Comparison of ENCODE assay signal across 1 cellular context in genomic region chr3:48661501-48662139, GRCh38.
TF ChIP-seq lines count a peak whose summit lies in the region.

No MANE protein-coding gene starts in this region.

TF ChIP-seq in HepG2, 621 proteins besides CTCF, POLR2A, EP300 and RAD21 (continued from another document and continues in another):
- TF ChIP-seq RNF219 (CRISPR knock-in tag; IDR thresholded peaks at IDR 0.05) (peak; percentile 100), FIP1L1 (IDR thresholded peaks at IDR 0.05; ENCODE audit: borderline replicate concordance, insufficient read depth, low read depth, low read length) (no peak), HDAC2 (CRISPR knock-in tag; IDR thresholded peaks at IDR 0.05) (peak; percentile 99), ISL2 (CRISPR knock-in tag; IDR thresholded peaks at IDR 0.05) (peak; percentile 99), PAX8 (CRISPR knock-in tag; IDR thresholded peaks at IDR 0.05; ENCODE audit: borderline replicate concordance) (peak; percentile 100), ZHX1 (CRISPR knock-in tag; IDR thresholded peaks at IDR 0.05; ENCODE audit: low read depth) (peak; percentile 99), CBX1 (IDR thresholded peaks at IDR 0.05; ENCODE audit: low read depth) (peak; percentile 58), ARNT2 (CRISPR knock-in tag; IDR thresholded peaks at IDR 0.05; ENCODE audit: low read depth) (peak; percentile 100), MAZ (IDR thresholded peaks at IDR 0.05; ENCODE audit: borderline replicate concordance, low read depth, low read length) (0 out of 2 replicates have a peak, but pooled peaks have one; percentile 23), MAZ (CRISPR knock-in tag; IDR thresholded peaks at IDR 0.05; ENCODE audit: low read depth) (peak; percentile 100), HMGA1 (CRISPR knock-in tag; conservative IDR thresholded peaks at IDR 0.05) (no peak), NR0B2 (CRISPR knock-in tag; IDR thresholded peaks at IDR 0.05) (peak; percentile 100), ETV6 (CRISPR knock-in tag; conservative IDR thresholded peaks at IDR 0.05) (peak; percentile 100), NKX3-1 (CRISPR knock-in tag; IDR thresholded peaks at IDR 0.05) (peak; percentile 100), CEBPG (CRISPR knock-in tag; IDR thresholded peaks at IDR 0.05) (peak; percentile 78), BHLHE40 (IDR thresholded peaks at IDR 0.05; ENCODE audit: low read length) (no peak), ZBTB3 (CRISPR knock-in tag; IDR thresholded peaks at IDR 0.05; ENCODE audit: borderline replicate concordance, low read depth) (peak; percentile 98), PRMT3 (CRISPR knock-in tag; IDR thresholded peaks at IDR 0.05; ENCODE audit: borderline replicate concordance, low read depth) (peak; percentile 100), ZMYM4 (CRISPR knock-in tag; IDR thresholded peaks at IDR 0.05) (peak; percentile 99), PBX3 (CRISPR knock-in tag; IDR thresholded peaks at IDR 0.05; ENCODE audit: borderline replicate concordance) (peak; percentile 100), RFX1 (IDR thresholded peaks at IDR 0.05) (no peak), USF2 (IDR thresholded peaks at IDR 0.05; ENCODE audit: low read depth, low read length) (no peak), USF2 (CRISPR knock-in tag; IDR thresholded peaks at IDR 0.05; ENCODE audit: borderline replicate concordance) (peak; percentile 73; the same call in 1 of the 2 replicates), ZNF891 (CRISPR knock-in tag; IDR thresholded peaks at IDR 0.05) (peak; percentile 100), HOXD1 (CRISPR knock-in tag; IDR thresholded peaks at IDR 0.05) (peak; percentile 100), ZSCAN5A (CRISPR knock-in tag; IDR thresholded peaks at IDR 0.05; ENCODE audit: borderline replicate concordance) (peak; percentile 100), BORCS8-MEF2B (CRISPR knock-in tag; IDR thresholded peaks at IDR 0.05) (peak; percentile 100), ARNTL (CRISPR knock-in tag; IDR thresholded peaks at IDR 0.05) (peak; percentile 98), ZNF280B (CRISPR knock-in tag; IDR thresholded peaks at IDR 0.05; ENCODE audit: borderline replicate concordance) (peak; percentile 100), TIGD3 (CRISPR knock-in tag; IDR thresholded peaks at IDR 0.05; ENCODE audit: borderline replicate concordance) (peak; percentile 100), ZC3H4 (CRISPR knock-in tag; IDR thresholded peaks at IDR 0.05; ENCODE audit: borderline replicate concordance) (peak; percentile 98), ZNF646 (CRISPR knock-in tag; IDR thresholded peaks at IDR 0.05) (peak; percentile 97), ZFP36 (IDR thresholded peaks at IDR 0.05; ENCODE audit: borderline replicate concordance, low read depth, low read length, partially characterized antibody) (no peak)
